Comparison of ENCODE assay signal across 2 cellular contexts in genomic region chr16:51125992-51126391, GRCh38.
TF ChIP-seq lines count a peak whose summit lies in the region.

No MANE protein-coding gene starts in this region.

TF ChIP-seq in H1, 55 proteins besides CTCF, POLR2A, EP300 and RAD21:
- TF ChIP-seq SIRT6 (IDR thresholded peaks at IDR 0.05; ENCODE audit: low read length) = no peak
- no peak for TF ChIP-seq SP1 (IDR thresholded peaks at IDR 0.05; ENCODE audit: low read depth, low read length)
- no peak for TF ChIP-seq JUND (IDR thresholded peaks at IDR 0.05; ENCODE audit: low read length)
- TF ChIP-seq POLR2AphosphoS5 (IDR thresholded peaks at IDR 0.05; ENCODE audit: low read depth, low read length) = no peak
- no peak for TF ChIP-seq ASH2L (IDR thresholded peaks at IDR 0.05; ENCODE audit: low read length)
- TF ChIP-seq YY1 (IDR thresholded peaks at IDR 0.05; ENCODE audit: low read depth, low read length) = no peak
- no peak for TF ChIP-seq EGR1 (IDR thresholded peaks at IDR 0.05; ENCODE audit: borderline replicate concordance, low read depth, low read length)
- no peak for TF ChIP-seq ATF2 (IDR thresholded peaks at IDR 0.05; ENCODE audit: low read length)
- TF ChIP-seq TBP (IDR thresholded peaks at IDR 0.05; ENCODE audit: low read depth, low read length) = no peak
- TF ChIP-seq RNF2 (IDR thresholded peaks at IDR 0.05; ENCODE audit: borderline replicate concordance, low read depth, low read length, missing control alignments, poor library complexity, severe bottlenecking) = no peak
- TF ChIP-seq CHD7 (IDR thresholded peaks at IDR 0.05; ENCODE audit: insufficient replicate concordance, low read length) = no peak
- TF ChIP-seq GTF2F1 (IDR thresholded peaks at IDR 0.05; ENCODE audit: borderline replicate concordance, low read depth, low read length) = no peak
TF ChIP-seq in H1: peak in this region for 0.

TF ChIP-seq in HepG2, 621 proteins besides CTCF, POLR2A, EP300 and RAD21:
- TF ChIP-seq SIN3A (IDR thresholded peaks at IDR 0.05; ENCODE audit: borderline replicate concordance, low read depth, low read length) = no peak
- TF ChIP-seq, protein P1, sequence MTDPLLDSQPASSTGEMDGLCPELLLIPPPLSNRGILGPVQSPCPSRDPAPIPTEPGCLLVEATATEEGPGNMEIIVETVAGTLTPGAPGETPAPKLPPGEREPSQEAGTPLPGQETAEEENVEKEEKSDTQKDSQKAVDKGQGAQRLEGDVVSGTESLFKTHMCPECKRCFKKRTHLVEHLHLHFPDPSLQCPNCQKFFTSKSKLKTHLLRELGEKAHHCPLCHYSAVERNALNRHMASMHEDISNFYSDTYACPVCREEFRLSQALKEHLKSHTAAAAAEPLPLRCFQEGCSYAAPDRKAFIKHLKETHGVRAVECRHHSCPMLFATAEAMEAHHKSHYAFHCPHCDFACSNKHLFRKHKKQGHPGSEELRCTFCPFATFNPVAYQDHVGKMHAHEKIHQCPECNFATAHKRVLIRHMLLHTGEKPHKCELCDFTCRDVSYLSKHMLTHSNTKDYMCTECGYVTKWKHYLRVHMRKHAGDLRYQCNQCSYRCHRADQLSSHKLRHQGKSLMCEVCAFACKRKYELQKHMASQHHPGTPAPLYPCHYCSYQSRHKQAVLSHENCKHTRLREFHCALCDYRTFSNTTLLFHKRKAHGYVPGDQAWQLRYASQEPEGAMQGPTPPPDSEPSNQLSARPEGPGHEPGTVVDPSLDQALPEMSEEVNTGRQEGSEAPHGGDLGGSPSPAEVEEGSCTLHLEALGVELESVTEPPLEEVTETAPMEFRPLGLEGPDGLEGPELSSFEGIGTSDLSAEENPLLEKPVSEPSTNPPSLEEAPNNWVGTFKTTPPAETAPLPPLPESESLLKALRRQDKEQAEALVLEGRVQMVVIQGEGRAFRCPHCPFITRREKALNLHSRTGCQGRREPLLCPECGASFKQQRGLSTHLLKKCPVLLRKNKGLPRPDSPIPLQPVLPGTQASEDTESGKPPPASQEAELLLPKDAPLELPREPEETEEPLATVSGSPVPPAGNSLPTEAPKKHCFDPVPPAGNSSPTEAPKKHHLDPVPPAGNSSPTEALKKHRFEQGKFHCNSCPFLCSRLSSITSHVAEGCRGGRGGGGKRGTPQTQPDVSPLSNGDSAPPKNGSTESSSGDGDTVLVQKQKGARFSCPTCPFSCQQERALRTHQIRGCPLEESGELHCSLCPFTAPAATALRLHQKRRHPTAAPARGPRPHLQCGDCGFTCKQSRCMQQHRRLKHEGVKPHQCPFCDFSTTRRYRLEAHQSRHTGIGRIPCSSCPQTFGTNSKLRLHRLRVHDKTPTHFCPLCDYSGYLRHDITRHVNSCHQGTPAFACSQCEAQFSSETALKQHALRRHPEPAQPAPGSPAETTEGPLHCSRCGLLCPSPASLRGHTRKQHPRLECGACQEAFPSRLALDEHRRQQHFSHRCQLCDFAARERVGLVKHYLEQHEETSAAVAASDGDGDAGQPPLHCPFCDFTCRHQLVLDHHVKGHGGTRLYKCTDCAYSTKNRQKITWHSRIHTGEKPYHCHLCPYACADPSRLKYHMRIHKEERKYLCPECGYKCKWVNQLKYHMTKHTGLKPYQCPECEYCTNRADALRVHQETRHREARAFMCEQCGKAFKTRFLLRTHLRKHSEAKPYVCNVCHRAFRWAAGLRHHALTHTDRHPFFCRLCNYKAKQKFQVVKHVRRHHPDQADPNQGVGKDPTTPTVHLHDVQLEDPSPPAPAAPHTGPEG (CRISPR knock-in tag; IDR thresholded peaks at IDR 0.05) = no peak
- TF ChIP-seq SMC3 (IDR thresholded peaks at IDR 0.05; ENCODE audit: low read length) = peak; percentile 30; the same call in 1 of the 2 replicates
- TF ChIP-seq HOXA5 (CRISPR knock-in tag; IDR thresholded peaks at IDR 0.05) = no peak
- TF ChIP-seq ZNF660 (CRISPR knock-in tag; IDR thresholded peaks at IDR 0.05; ENCODE audit: borderline replicate concordance, low read depth) = no peak
- TF ChIP-seq KDM5B (CRISPR knock-in tag; IDR thresholded peaks at IDR 0.05; ENCODE audit: borderline replicate concordance) = no peak
- TF ChIP-seq MTA3 (CRISPR knock-in tag; IDR thresholded peaks at IDR 0.05) = no peak
- TF ChIP-seq XRCC5 (optimal IDR thresholded peaks at IDR 0.05; ENCODE audit: low read length) = peak; percentile 88
- TF ChIP-seq GLI4 (CRISPR knock-in tag; IDR thresholded peaks at IDR 0.05; ENCODE audit: borderline replicate concordance) = no peak
- no peak for TF ChIP-seq ZNF234 (CRISPR knock-in tag; conservative IDR thresholded peaks at IDR 0.05)
- no peak for TF ChIP-seq SPEN (CRISPR knock-in tag; IDR thresholded peaks at IDR 0.05; ENCODE audit: low read depth)
- TF ChIP-seq, protein P2, sequence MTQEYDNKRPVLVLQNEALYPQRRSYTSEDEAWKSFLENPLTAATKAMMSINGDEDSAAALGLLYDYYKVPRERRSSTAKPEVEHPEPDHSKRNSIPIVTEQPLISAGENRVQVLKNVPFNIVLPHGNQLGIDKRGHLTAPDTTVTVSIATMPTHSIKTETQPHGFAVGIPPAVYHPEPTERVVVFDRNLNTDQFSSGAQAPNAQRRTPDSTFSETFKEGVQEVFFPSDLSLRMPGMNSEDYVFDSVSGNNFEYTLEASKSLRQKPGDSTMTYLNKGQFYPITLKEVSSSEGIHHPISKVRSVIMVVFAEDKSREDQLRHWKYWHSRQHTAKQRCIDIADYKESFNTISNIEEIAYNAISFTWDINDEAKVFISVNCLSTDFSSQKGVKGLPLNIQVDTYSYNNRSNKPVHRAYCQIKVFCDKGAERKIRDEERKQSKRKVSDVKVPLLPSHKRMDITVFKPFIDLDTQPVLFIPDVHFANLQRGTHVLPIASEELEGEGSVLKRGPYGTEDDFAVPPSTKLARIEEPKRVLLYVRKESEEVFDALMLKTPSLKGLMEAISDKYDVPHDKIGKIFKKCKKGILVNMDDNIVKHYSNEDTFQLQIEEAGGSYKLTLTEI (CRISPR knock-in tag; conservative IDR thresholded peaks at IDR 0.05) = no peak
- no peak for TF ChIP-seq ZNF782 (CRISPR knock-in tag; IDR thresholded peaks at IDR 0.05; ENCODE audit: borderline replicate concordance)
- no peak for TF ChIP-seq THAP9 (CRISPR knock-in tag; IDR thresholded peaks at IDR 0.05; ENCODE audit: borderline replicate concordance)
- TF ChIP-seq PCBP1 (IDR thresholded peaks at IDR 0.05; ENCODE audit: borderline replicate concordance, low read depth, low read length) = no peak
- no peak for TF ChIP-seq GPBP1L1 (CRISPR knock-in tag; IDR thresholded peaks at IDR 0.05)
- TF ChIP-seq ZNF317 (CRISPR knock-in tag; IDR thresholded peaks at IDR 0.05) = no peak
- TF ChIP-seq, protein P3, sequence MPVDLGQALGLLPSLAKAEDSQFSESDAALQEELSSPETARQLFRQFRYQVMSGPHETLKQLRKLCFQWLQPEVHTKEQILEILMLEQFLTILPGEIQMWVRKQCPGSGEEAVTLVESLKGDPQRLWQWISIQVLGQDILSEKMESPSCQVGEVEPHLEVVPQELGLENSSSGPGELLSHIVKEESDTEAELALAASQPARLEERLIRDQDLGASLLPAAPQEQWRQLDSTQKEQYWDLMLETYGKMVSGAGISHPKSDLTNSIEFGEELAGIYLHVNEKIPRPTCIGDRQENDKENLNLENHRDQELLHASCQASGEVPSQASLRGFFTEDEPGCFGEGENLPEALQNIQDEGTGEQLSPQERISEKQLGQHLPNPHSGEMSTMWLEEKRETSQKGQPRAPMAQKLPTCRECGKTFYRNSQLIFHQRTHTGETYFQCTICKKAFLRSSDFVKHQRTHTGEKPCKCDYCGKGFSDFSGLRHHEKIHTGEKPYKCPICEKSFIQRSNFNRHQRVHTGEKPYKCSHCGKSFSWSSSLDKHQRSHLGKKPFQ (CRISPR knock-in tag; IDR thresholded peaks at IDR 0.05; ENCODE audit: insufficient replicate concordance) = no peak
- TF ChIP-seq TRIM24 (CRISPR knock-in tag; IDR thresholded peaks at IDR 0.05) = no peak
- TF ChIP-seq MXD3 (CRISPR knock-in tag; IDR thresholded peaks at IDR 0.05) = no peak
- TF ChIP-seq ZNF564 (CRISPR knock-in tag; IDR thresholded peaks at IDR 0.05) = no peak
- no peak for TF ChIP-seq ZNF644 (CRISPR knock-in tag; IDR thresholded peaks at IDR 0.05; ENCODE audit: low read depth)
- 0 out of 2 replicates have a peak, but pooled peaks have one; percentile 15 for TF ChIP-seq ZNF331 (CRISPR knock-in tag; IDR thresholded peaks at IDR 0.05)
- TF ChIP-seq CREBL2 (CRISPR knock-in tag; IDR thresholded peaks at IDR 0.05; ENCODE audit: borderline replicate concordance) = no peak
